Comparison of ENCODE assay signal across 16 cellular contexts in the genomic region with DNA sequence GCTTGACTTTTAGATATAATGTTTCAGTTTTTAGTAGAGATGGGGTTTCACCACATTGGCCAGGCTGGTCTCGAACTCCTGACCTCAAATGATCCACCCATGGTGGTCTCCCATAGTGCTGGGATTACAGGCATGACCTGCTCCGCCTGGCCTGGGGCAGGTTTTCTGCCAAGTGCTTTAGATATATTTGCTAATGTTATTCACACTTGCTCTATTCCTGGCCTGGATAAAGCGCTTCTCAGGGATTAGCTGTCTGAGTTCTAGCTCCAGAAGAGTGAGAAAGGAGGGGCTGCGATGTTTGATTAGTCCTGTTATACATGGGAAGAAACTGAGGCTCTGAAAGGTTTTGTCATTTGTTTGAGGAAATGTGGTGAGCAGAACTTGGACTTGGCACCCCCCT. TPM values are rescaled to one million over a fixed set of nuclear protein-coding genes. Genes with fewer than 3 reads are reported as not detected.
DNase-seq lines count a peak whose midpoint lies in the region; ATAC-seq, FAIRE-seq and TF ChIP-seq lines count a peak whose summit lies in the region.
"Had no signal": no experiment of that assay in that cellular context is flagged by ENCODE, and none has a peak within 500 bp of the region (broad histone marks: within the 10 kb centered on the region; RNA-seq: fewer than 3 reads in every experiment).

No MANE protein-coding gene starts in this region.

- no TSS peak for BruUV-seq in PC-9 (replicated peaks; lab: Mats Ljungman, UMichigan)

- DNase-seq in activated T-cell treated with anti-CD3 and anti-CD28 coated beads, Interleukin-2, amount 50 U/mL, for 24 hours, result no peak
- no peak for DNase-seq in activated T-cell treated with anti-CD3 and anti-CD28 coated beads, Interleukin-2, amount 50 U/mL, for 48 hours
- DNase-seq in PC-9 (no peak), pancreas (no peak), epidermal melanocyte (ENCODE audit: insufficient read length, low spot score) (no peak)
- DNase-seq in stimulated activated CD4-positive, alpha-beta T cell treated with anti-CD3 and anti-CD28 coated beads, Interleukin-2, amount 100 ng/mL, for 48 hours, result no peak
- DNase-seq: activated B cell treated with CpG ODN at 0.5 μM for 24 hours; activated CD8-positive, alpha-beta memory T cell treated with anti-CD3 and anti-CD28 coated beads, Interleukin-2, amount 50 U/mL, for 48 hours; kidney glomerular epithelial cell; NCI-H1694; OCI-M1; posterior cingulate gyrus had no signal

- H3K9me3 ChIP-seq in PC-9 (ENCODE audit: insufficient read depth, low read depth), result no peaks in the 10 kb centered on the region
- H3K9me3 ChIP-seq in gastroesophageal sphincter, result no peaks in the 10 kb centered on the region
- H3K9me3 ChIP-seq in thymus (ENCODE audit: control insufficient read depth), result no peaks in the 10 kb centered on the region
- no peaks in the 10 kb centered on the region for H3K9me3 ChIP-seq in pancreas

- 100% methylated on average over 1 to 2 of the region's 4 CpGs for WGBS in gastroesophageal sphincter (ENCODE audit: low coverage in 1 of 2), 2 donors
- WGBS in thymus, result 97% methylated on average over 4 of the region's 4 CpGs
- 88 to 94% methylated on average over 4 of the region's 4 CpGs for WGBS in pancreas, 2 donors

- intact Hi-C loops in PC-9 (cut with micrococcal nuclease; ENCODE audit: unreplicated experiment) (loop anchor here (5.0 kb wide), 1 partner anchor 502 kb away; a partner anchor contains a TSS), pancreas (cut with DNase I) (no loop called here)

- peaks cover 21% of the 10 kb centered on the region for H3K36me3 Mint-ChIP-seq in activated T-cell treated with anti-CD3 and anti-CD28 coated beads, Interleukin-2, amount 50 U/mL, for 24 hours (ENCODE audit: low read depth)

- FAIRE-seq in pancreas (lab: Jason Lieb, UNC), result no peak
- FAIRE-seq: D721Med had no signal

- no peaks in the 10 kb centered on the region for H3K9me2 ChIP-seq in PC-9 (ENCODE audit: insufficient read depth)

- H3K4me1 Mint-ChIP-seq in activated T-cell treated with anti-CD3 and anti-CD28 coated beads, Interleukin-2, amount 50 U/mL, for 24 hours (ENCODE audit: low read depth), result peaks cover 58% of the 10 kb centered on the region

- H3K4me3 Mint-ChIP-seq in activated T-cell treated with anti-CD3 and anti-CD28 coated beads, Interleukin-2, amount 50 U/mL, for 24 hours, result no peak overlapping the region
- H3K4me3 Mint-ChIP-seq: activated B cell treated with CpG ODN at 0.5 μM for 24 hours had no signal

- H3K36me3 ChIP-seq in PC-9 (ENCODE audit: low read depth), result peaks cover 7% of the 10 kb centered on the region; the same call in 1 of the 2 replicates
- H3K36me3 ChIP-seq in gastroesophageal sphincter, result peaks cover 0 to 17% of the 10 kb centered on the region in 2 donors
- peaks cover 4% of the 10 kb centered on the region for H3K36me3 ChIP-seq in thymus (ENCODE audit: control insufficient read depth, insufficient read depth)
- peaks cover 0 to under 1% (median 0%) of the 10 kb centered on the region in 3 donors for H3K36me3 ChIP-seq in pancreas

- peaks cover 95% of the 10 kb centered on the region for H3F3A ChIP-seq in PC-9 (ENCODE audit: insufficient read depth, low read depth)

- POLR2A ChIA-PET in PC-9 (lab: Charles Lee; ENCODE audit: unreplicated experiment), result interaction anchor here (0.7 kb wide), 1 partner anchor 179 kb away, joined by 3 read pairs; no protein-coding TSS in a partner anchor

- H4K20me1 ChIP-seq in PC-9 (ENCODE audit: insufficient read depth), result peaks cover 4% of the 10 kb centered on the region; the same call in 1 of the 2 replicates

- H3K79me2 ChIP-seq in PC-9 (ENCODE audit: low read depth), result peaks cover 24% of the 10 kb centered on the region

- H3K27me3 Mint-ChIP-seq in activated T-cell treated with anti-CD3 and anti-CD28 coated beads, Interleukin-2, amount 50 U/mL, for 24 hours, result no peaks in the 10 kb centered on the region

- TF ChIP-seq POLR2A in gastroesophageal sphincter (IDR thresholded peaks at IDR 0.05), result no peak

- H3K4me3 ChIP-seq in PC-9 (no peak overlapping the region), gastroesophageal sphincter (no peak overlapping the region), thymus (ENCODE audit: low read length) (no peak overlapping the region), pancreas (no peak overlapping the region)
- H3K4me3 ChIP-seq: coronary artery had no signal

- H3K4me1 ChIP-seq in PC-9 (replicated peaks; ENCODE audit: insufficient read depth) (peaks cover 75% of the 10 kb centered on the region), gastroesophageal sphincter (peaks cover 0 to 28% (median under 1%) of the 10 kb centered on the region in 3 donors), thymus (ENCODE audit: control insufficient read depth, insufficient read depth, low read length) (peaks cover 41% of the 10 kb centered on the region), pancreas (peaks cover 0 to 4% (median 4%) of the 10 kb centered on the region in 3 donors)

- H3K9me3 Mint-ChIP-seq in activated T-cell treated with anti-CD3 and anti-CD28 coated beads, Interleukin-2, amount 50 U/mL, for 24 hours, result no peaks in the 10 kb centered on the region
- H3K9me3 Mint-ChIP-seq: activated B cell treated with CpG ODN at 0.5 μM for 24 hours had no signal

- ATAC-seq in gastroesophageal sphincter (no peak), pancreas (no peak)

- peak overlapping the region; percentile 99 for H3K27ac ChIP-seq in PC-9
- H3K27ac ChIP-seq in gastroesophageal sphincter, result peak overlapping the region in 3 of 4 donors; percentile 61 to 76 (median 73)
- peak overlapping the region; percentile 37 for H3K27ac ChIP-seq in thymus (ENCODE audit: low read depth)
- H3K27ac ChIP-seq in pancreas, result no peak overlapping the region

- no peak for TF ChIP-seq CTCF in PC-9 (conservative IDR thresholded peaks at IDR 0.05)
- TF ChIP-seq CTCF in gastroesophageal sphincter (IDR thresholded peaks at IDR 0.05), result no peak
- TF ChIP-seq CTCF in pancreas (IDR thresholded peaks at IDR 0.05), result no peak

- no peak overlapping the region for H2AFZ ChIP-seq in PC-9

- peak overlapping the region; percentile 66 for H3K4me2 ChIP-seq in PC-9

- peak overlapping the region; percentile 26 for H3K27ac Mint-ChIP-seq in activated T-cell treated with anti-CD3 and anti-CD28 coated beads, Interleukin-2, amount 50 U/mL, for 24 hours
- H3K27ac Mint-ChIP-seq: activated B cell treated with CpG ODN at 0.5 μM for 24 hours had no signal

- H3K27me3 ChIP-seq in PC-9 (ENCODE audit: insufficient read depth, low read depth), result no peaks in the 10 kb centered on the region
- H3K27me3 ChIP-seq in gastroesophageal sphincter, result no peaks in the 10 kb centered on the region
- H3K27me3 ChIP-seq in thymus (ENCODE audit: control insufficient read depth, insufficient read depth), result no peaks in the 10 kb centered on the region
- H3K27me3 ChIP-seq in pancreas, result no peaks in the 10 kb centered on the region

- CTCF ChIA-PET in PC-9 (lab: Charles Lee), result no interaction called here

- TF ChIP-seq EP300 in gastroesophageal sphincter (IDR thresholded peaks at IDR 0.05), result no peak

RNA-seq across cellular contexts. Expression of a gene that starts 8.8 kb away (rescaled TPM):
- total RNA-seq in PC-9 (2021) (159 and 199 TPM in 2 replicates), gastroesophageal sphincter (10 to 100 TPM; 59.3 to 72.8 (median 68.2) TPM), pancreas (10 to 100 TPM; 22.7 to 63.0 (median 29.3) TPM)
- polyA plus RNA-seq in thymus (65.0 TPM), pancreas (10 to 100 TPM; 22.4 to 39.6 TPM)

RNA-seq across cellular contexts. Expression of a gene that starts 13.5 kb away (rescaled TPM):
- total RNA-seq in PC-9 (2021) (205 and 259 TPM in 2 replicates), gastroesophageal sphincter (100 to 1,000 TPM in 1 of 4 donors, 10 to 100 TPM in 3; 63.8 to 115 (median 78.3) TPM), pancreas (10 to 100 TPM; 19.0 to 34.0 (median 22.4) TPM)
- polyA plus RNA-seq in thymus (58.5 TPM), pancreas (10 to 100 TPM; 53.0 to 53.1 TPM)

RNA-seq across cellular contexts. Expression of a gene that starts 20.0 kb away (rescaled TPM):
- 212 and 294 TPM in 2 replicates for total RNA-seq in PC-9 (2021)
- total RNA-seq in gastroesophageal sphincter, result 10 to 100 TPM; 21.3 to 27.2 (median 24.3) TPM
- 143 TPM for polyA plus RNA-seq in thymus
- 10 to 100 TPM; 41.8 to 68.5 (median 50.8) TPM for total RNA-seq in pancreas
- 100 to 1,000 TPM; 115 to 129 TPM for polyA plus RNA-seq in pancreas

RNA-seq across cellular contexts. Expression of a gene that starts 34.2 kb away (rescaled TPM):
- total RNA-seq in PC-9 (2021) (1.4 TPM in 2 replicates), gastroesophageal sphincter (1 to 10 TPM in 2 of 4 donors, under 1 TPM in 2; 0.23 to 4.6 (median 1.3) TPM), pancreas (under 1 TPM in 5 of 6 donors, not detected in 1; 0.12 to 0.58 (median 0.22) TPM)
- polyA plus RNA-seq in thymus (0.11 TPM), pancreas (under 1 TPM; 0.31 to 0.61 TPM)
- total RNA-seq: activated B cell treated with CpG ODN at 0.5 μM for 24 hours had no signal

Comparison
In these comparisons a context has a peak if more than half of its experiments do, and no peak if none do; other contexts are left out.
1. H3K27ac ChIP-seq: peak in PC-9 (single experiment), gastroesophageal sphincter (3 of 4) and thymus (single experiment); none in pancreas (0 of 4).